Comparison of ENCODE assay signal across 8 cellular contexts in genomic region chr1:54199765-54200518, GRCh38. TPM values are rescaled to one million over a fixed set of nuclear protein-coding genes. Genes with fewer than 3 reads are reported as not detected.
DNase-seq lines count a peak whose midpoint lies in the region; ATAC-seq and TF ChIP-seq lines count a peak whose summit lies in the region.

Gene CYB5RL (minus strand): TSS chr1:54200030. CDS start chr1:54195616, 4,414 bp downstream.
Gene MRPL37 (plus strand): TSS chr1:54200167. CDS start chr1:54200244, 77 bp downstream.

- peaks cover 6 to 15% of the 10 kb centered on the region in 2 donors for H3K4me1 ChIP-seq in breast epithelium

- POLR2A ChIA-PET in AG04450 (lab: Yijun Ruan, JAX), result interaction anchor here (0.7 to 1.7 kb wide), 6 partner anchors 19 to 342 kb away, joined by 3 to 5 read pairs (median 4); no protein-coding TSS in a partner anchor

- TF ChIP-seq POLR2A in breast epithelium (IDR thresholded peaks at IDR 0.05), result no peak

- intact Hi-C loops in breast epithelium (cut with DNase I; ENCODE audit: low total_unique reads), result no loop called here

- H3K4me3 ChIP-seq in AG04450 (ENCODE audit: low read depth, low read length) (peak within 1 kb of the TSS; percentile 95), breast epithelium (peak within 1 kb of the TSS; percentile 69 to 96 (median 92)), skin epidermis (peak within 1 kb of the TSS; percentile 70 to 98 (median 87))

- H3K27ac ChIP-seq in AG04450 (ENCODE audit: low read depth, low read length), result peak within 1 kb of the TSS; percentile 11
- H3K27ac ChIP-seq in VCaP, result peak within 1 kb of the TSS; percentile 80
- peak within 1 kb of the TSS; percentile 82 to 85 for H3K27ac ChIP-seq in breast epithelium
- H3K27ac ChIP-seq in skin epidermis, result peak within 1 kb of the TSS; percentile 71 to 96 (median 83)

- TF ChIP-seq CTCF in AG04450 (IDR thresholded peaks at IDR 0.05; ENCODE audit: low read depth, low read length), result no peak
- no peak for TF ChIP-seq CTCF in VCaP (conservative IDR thresholded peaks at IDR 0.05)
- no peak for TF ChIP-seq CTCF in breast epithelium (IDR thresholded peaks at IDR 0.05)

- peak; percentile 90 for DNase-seq in AG04450 (ENCODE audit: low read depth, low spot score)
- DNase-seq in NCI-H2196 treated with DMSO at 0.1 percent for 48 hours (lab: John Stamatoyannopoulos, UW; ENCODE audit: unreplicated experiment), result peak; percentile 93
- peak; percentile 89 to 91 for DNase-seq in breast epithelium (ENCODE audit: low spot score in 2 of 2)
- DNase-seq in iPS-NIHi11 (ENCODE audit: low spot score), result peak; percentile 100

- CTCF ChIA-PET in AG04450 (lab: Charles Lee), result interaction anchor here (1.0 to 2.9 kb wide), 3 partner anchors 18 to 290 kb away, joined by 4 to 16 read pairs (median 5); no protein-coding TSS in a partner anchor

- ATAC-seq in GM18907 (IDR thresholded peaks at IDR 0.05; ENCODE audit: unreplicated experiment) (peak; percentile 96), HG03139 (IDR thresholded peaks at IDR 0.05; ENCODE audit: unreplicated experiment) (peak; percentile 92)

- H3K27me3 ChIP-seq in AG04450 (ENCODE audit: control insufficient read depth, insufficient read depth, low read length), result no peaks in the 10 kb centered on the region
- H3K27me3 ChIP-seq in breast epithelium, result no peaks in the 10 kb centered on the region

- H3K9me3 ChIP-seq in AG04450 (ENCODE audit: control insufficient read depth, insufficient read depth, low read length) (no peaks in the 10 kb centered on the region; the same call in 1 of the 2 replicates), breast epithelium (no peaks in the 10 kb centered on the region)

- H3K36me3 ChIP-seq in breast epithelium, result no peaks in the 10 kb centered on the region

RNA-seq across cellular contexts. Expression of gene CYB5RL, which starts in this region (rescaled TPM):
- 4.0 and 4.1 TPM in 2 replicates for polyA plus RNA-seq in AG04450 (2011; rRNA removed)
- polyA minus RNA-seq in AG04450 (2011; rRNA and poly(A)+ RNA removed), result 3.8 and 5.9 TPM in 2 replicates
- total RNA-seq in breast epithelium, result 1 to 10 TPM; 4.5 to 8.0 (median 7.5) TPM

RNA-seq across cellular contexts. Expression of gene MRPL37, which starts in this region (rescaled TPM):
- 16.6 and 27.9 TPM in 2 replicates for polyA plus RNA-seq in AG04450 (2011; rRNA removed)
- polyA minus RNA-seq in AG04450 (2011; rRNA and poly(A)+ RNA removed), result 12.1 and 13.5 TPM in 2 replicates
- 10 to 100 TPM; 44.6 to 70.7 (median 48.8) TPM for total RNA-seq in breast epithelium

Comparison
In these comparisons a context has a peak if more than half of its experiments do, and no peak if none do; other contexts are left out.
1. Peak in every context shown above with its lines: DNase-seq, ATAC-seq, H3K4me3 ChIP-seq and H3K27ac ChIP-seq.
2. H3K27ac ChIP-seq: peak in every context shown above with its lines; median percentile 84 in breast epithelium; 83 in skin epidermis; 80 in VCaP; 11 in AG04450.